2 cellular contexts compared by ENCODE assay signal in the genomic region with DNA sequence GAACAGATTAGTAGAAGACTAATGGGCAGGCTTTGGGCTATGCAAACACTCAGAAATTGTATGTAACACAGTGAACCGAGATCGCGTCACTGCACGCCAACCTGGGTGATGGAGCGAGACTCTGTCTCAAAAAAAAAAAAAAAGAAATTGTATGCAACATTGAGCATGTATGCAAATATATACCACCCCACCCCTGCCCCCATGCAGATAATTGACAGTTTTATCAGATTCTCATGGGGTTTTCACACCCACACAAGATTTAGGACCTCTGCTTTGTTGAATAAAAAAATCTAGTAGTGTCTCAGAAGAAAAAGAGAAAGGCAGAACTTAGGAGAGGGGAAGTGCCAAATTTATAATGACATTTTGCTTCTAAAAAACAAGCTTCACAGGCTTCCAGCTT.
TF ChIP-seq lines count a peak whose summit lies in the region.

No MANE protein-coding gene starts in this region.

TF ChIP-seq in GM12878, 131 proteins besides CTCF, POLR2A, EP300 and RAD21 (continued from another document):
- TF ChIP-seq ATF7 (IDR thresholded peaks at IDR 0.05; ENCODE audit: low read depth): peak; percentile 83
- TF ChIP-seq KLF5 (IDR thresholded peaks at IDR 0.05; ENCODE audit: partially characterized antibody): no peak
- TF ChIP-seq BMI1 (IDR thresholded peaks at IDR 0.05; ENCODE audit: borderline replicate concordance): peak; percentile 53; the same call in 1 of the 2 replicates
- TF ChIP-seq IKZF2 (IDR thresholded peaks at IDR 0.05): peak in 1 of 2 experiments; percentile 61; a peak in 3 of 4 replicates
- TF ChIP-seq DPF2 (IDR thresholded peaks at IDR 0.05): peak; percentile 52; the same call in 1 of the 2 replicates
- no peak for TF ChIP-seq PRDM15 (CRISPR knock-in tag; IDR thresholded peaks at IDR 0.05)
- TF ChIP-seq, protein P1, sequence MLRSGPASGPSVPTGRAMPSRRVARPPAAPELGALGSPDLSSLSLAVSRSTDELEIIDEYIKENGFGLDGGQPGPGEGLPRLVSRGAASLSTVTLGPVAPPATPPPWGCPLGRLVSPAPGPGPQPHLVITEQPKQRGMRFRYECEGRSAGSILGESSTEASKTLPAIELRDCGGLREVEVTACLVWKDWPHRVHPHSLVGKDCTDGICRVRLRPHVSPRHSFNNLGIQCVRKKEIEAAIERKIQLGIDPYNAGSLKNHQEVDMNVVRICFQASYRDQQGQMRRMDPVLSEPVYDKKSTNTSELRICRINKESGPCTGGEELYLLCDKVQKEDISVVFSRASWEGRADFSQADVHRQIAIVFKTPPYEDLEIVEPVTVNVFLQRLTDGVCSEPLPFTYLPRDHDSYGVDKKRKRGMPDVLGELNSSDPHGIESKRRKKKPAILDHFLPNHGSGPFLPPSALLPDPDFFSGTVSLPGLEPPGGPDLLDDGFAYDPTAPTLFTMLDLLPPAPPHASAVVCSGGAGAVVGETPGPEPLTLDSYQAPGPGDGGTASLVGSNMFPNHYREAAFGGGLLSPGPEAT (IDR thresholded peaks at IDR 0.05; ENCODE audit: low read depth): peak; percentile 53; the same call in 1 of the 2 replicates
- TF ChIP-seq CHD2 (IDR thresholded peaks at IDR 0.05; ENCODE audit: borderline replicate concordance, low read depth, low read length): peak; percentile 67; the same call in 1 of the 2 replicates
- peak; percentile 83 for TF ChIP-seq NBN (IDR thresholded peaks at IDR 0.05)
- TF ChIP-seq CREB1 (IDR thresholded peaks at IDR 0.05; ENCODE audit: low read depth): 0 out of 2 replicates have a peak, but pooled peaks have one; percentile 16
- TF ChIP-seq BHLHE40 (IDR thresholded peaks at IDR 0.05; ENCODE audit: borderline replicate concordance in 1 of 2, low read depth in 2 of 2, low read length in 1 of 2): peak in 1 of 2 experiments; percentile 21; a peak in 1 of 4 replicates
- no peak for TF ChIP-seq TCF12 (IDR thresholded peaks at IDR 0.05; ENCODE audit: low read depth, low read length)
- TF ChIP-seq ZNF384 (IDR thresholded peaks at IDR 0.05; ENCODE audit: borderline replicate concordance, low read depth, low read length): peak; percentile 95
- peak; percentile 75 for TF ChIP-seq MEF2B (IDR thresholded peaks at IDR 0.05; ENCODE audit: partially characterized antibody, poor library complexity, severe bottlenecking)
- TF ChIP-seq BCL11A (IDR thresholded peaks at IDR 0.05; ENCODE audit: low read depth, low read length): peak; percentile 61; the same call in 1 of the 2 replicates
- peak; percentile 41 for TF ChIP-seq SKIL (IDR thresholded peaks at IDR 0.05; ENCODE audit: low read depth, poor library complexity, severe bottlenecking)
- TF ChIP-seq RAD51 (IDR thresholded peaks at IDR 0.05): 0 out of 2 replicates have a peak, but pooled peaks have one; percentile 13

TF ChIP-seq in SK-N-SH treated with all-trans-retinoic acid at 6 μM for 48 hours, 23 proteins besides CTCF, POLR2A, EP300 and RAD21 (continued from another document):
- TF ChIP-seq CSRNP3 (CRISPR knock-in tag; IDR thresholded peaks at IDR 0.05) (no peak), ZFP30 (CRISPR knock-in tag; IDR thresholded peaks at IDR 0.05) (no peak), ARNTL (CRISPR knock-in tag; IDR thresholded peaks at IDR 0.05; ENCODE audit: borderline replicate concordance, low read depth) (no peak)
TF ChIP-seq in SK-N-SH treated with all-trans-retinoic acid at 6 μM for 48 hours: peak in this region for 0.
